ENCODE assay signal across 21 cellular contexts in genomic region chr16:88366032-88366703, GRCh38.
"Had no signal": no experiment of that assay in that cellular context is flagged by ENCODE, and none has a peak within 500 bp of the region (broad histone marks: within the 10 kb centered on the region; RNA-seq: fewer than 3 reads in every experiment).

No MANE protein-coding gene starts in this region.

- H3K36me3 ChIP-seq: Peyer's patch, SJSA1 had no signal

- FAIRE-seq: HTR-8/SVneo had no signal

- H3K27me3 ChIP-seq: Peyer's patch, SJSA1 had no signal

- H3K27ac ChIP-seq: HL-60, KMS-11, PC-9, Peyer's patch, SJSA1, SK-N-MC had no signal

- H2AFZ ChIP-seq: PC-9 had no signal

- H3K9ac ChIP-seq: KMS-11 had no signal

- H3K9me3 ChIP-seq: Peyer's patch, SJSA1 had no signal

- DNase-seq: Kasumi-1, MM.1S, NCI-H1092 treated with DMSO at 0.1 percent for 48 hours, NCI-H1436 treated with DMSO at 0.1 percent for 48 hours, NCI-H1694 treated with DMSO at 0.1 percent for 48 hours, NCI-H1930, NCI-H2081, NCI-H2107, NCI-H2227 treated with DMSO at 0.1 percent for 48 hours, NCI-H524, NCI-H526 treated with DMSO at 0.1 percent for 48 hours, NCI-H748 treated with DMSO at 0.1 percent for 48 hours, OCI-M1, PC-9, Peyer's patch, SIG-M5 had no signal

- H3K4me1 ChIP-seq: Peyer's patch, SJSA1 had no signal

- H3K4me2 ChIP-seq: KMS-11, PC-9 had no signal

- H3K4me3 ChIP-seq: PC-9, Peyer's patch, SJSA1, SK-N-MC had no signal
